Comparison of ENCODE assay signal across 8 cellular contexts in genomic region chr5:177591690-177592009, GRCh38. TPM values are rescaled to one million over a fixed set of nuclear protein-coding genes. Genes with fewer than 3 reads are reported as not detected.
DNase-seq lines count a peak whose midpoint lies in the region; TF ChIP-seq lines count a peak whose summit lies in the region.

No MANE protein-coding gene starts in this region.

- no peaks in the 10 kb centered on the region for H3K9me3 Mint-ChIP-seq in HFFc6

- no peaks in the 10 kb centered on the region for H3K9me3 ChIP-seq in mucosa of rectum (ENCODE audit: control insufficient read depth in 2 of 2, low read length in 2 of 2)

- peak overlapping the region; percentile 99 for H3K4me3 Mint-ChIP-seq in HFFc6

- H3K27ac Mint-ChIP-seq in HFFc6 = 0 out of 2 replicates have a peak overlapping the region, but pooled peaks have one; percentile 12

- H3K4me1 Mint-ChIP-seq in HFFc6 (ENCODE audit: low read depth) = peaks cover 23% of the 10 kb centered on the region

- peaks cover 23% of the 10 kb centered on the region for H3K79me2 ChIP-seq in ACC112 (ENCODE audit: control insufficient read depth, insufficient read depth, low read length, unreplicated experiment)

- in situ Hi-C loops in brain microvascular endothelial cell (cut with HindIII; ENCODE audit: low pct_ligation_motif_present, low sequenced_read_pairs) = no loop called here

- TF ChIP-seq CTCF in HFFc6 (IDR thresholded peaks at IDR 0.05) (no peak), brain microvascular endothelial cell (IDR thresholded peaks at IDR 0.05; ENCODE audit: low read depth, low read length, missing control alignments) (no peak)

- peaks cover 35% of the 10 kb centered on the region for H3K36me3 Mint-ChIP-seq in HFFc6 (ENCODE audit: low read depth)

- H3K4me1 ChIP-seq in ACC112 (ENCODE audit: control insufficient read depth, insufficient read depth, low read length, unreplicated experiment) = peaks cover 7% of the 10 kb centered on the region
- H3K4me1 ChIP-seq in mucosa of rectum (ENCODE audit: control insufficient read depth in 2 of 2, insufficient read depth in 2 of 2, low read length in 2 of 2) = peaks cover 3 to 4% of the 10 kb centered on the region in 2 donors

- H3K4me3 ChIP-seq in ACC112 (ENCODE audit: low read depth, low read length) (peak overlapping the region; percentile 90), brain microvascular endothelial cell (ENCODE audit: low read depth, low read length) (peak overlapping the region; percentile 98), mucosa of rectum (ENCODE audit: low read length in 2 of 2) (peak overlapping the region; percentile 86 to 97)

- peak overlapping the region; percentile 84 for H2AFZ ChIP-seq in ACC112 (ENCODE audit: low read length, unreplicated experiment)

- H3K36me3 ChIP-seq in ACC112 (ENCODE audit: insufficient read depth, low read length) = peaks cover 32% of the 10 kb centered on the region; the same call in 1 of the 2 replicates
- peaks cover 33% of the 10 kb centered on the region for H3K36me3 ChIP-seq in brain microvascular endothelial cell (replicated peaks)
- H3K36me3 ChIP-seq in mucosa of rectum (ENCODE audit: control insufficient read depth in 2 of 2, insufficient read depth in 2 of 2, low read length in 2 of 2) = peaks cover 29 to 33% of the 10 kb centered on the region in 2 donors

- H3K27me3 ChIP-seq in ACC112 (ENCODE audit: insufficient read depth, low read length) (peaks cover 46% of the 10 kb centered on the region), brain microvascular endothelial cell (replicated peaks) (peaks cover 2% of the 10 kb centered on the region), mucosa of rectum (ENCODE audit: control insufficient read depth in 2 of 2, insufficient read depth in 2 of 2, low read length in 2 of 2) (no peaks in the 10 kb centered on the region)

- peak overlapping the region in 1 of 2 donors; percentile 73 for H3K9ac ChIP-seq in mucosa of rectum (ENCODE audit: low read depth in 1 of 2, low read length in 2 of 2)

- DNase-seq in HFFc6 = no peak
- no peak for DNase-seq in brain microvascular endothelial cell
- DNase-seq in NK-92 treated with Interleukin-12 subunit alpha and Interleukin-12 subunit beta, amount 100 ng/mL, for 24 hours (lab: John Stamatoyannopoulos, UW) = no peak
- no peak for DNase-seq in C1 segment of cervical spinal cord (lab: John Stamatoyannopoulos, UW)
- DNase-seq in stimulated activated CD8-positive, alpha-beta memory T cell treated with anti-CD3 and anti-CD28 coated beads, Interleukin-4, amount 100 ng/mL, for 48 hours = no peak
- DNase-seq in DMS53 treated with DMSO at 0.1 percent for 48 hours (lab: John Stamatoyannopoulos, UW; ENCODE audit: unreplicated experiment) = no peak

- H3K27ac ChIP-seq in ACC112 (ENCODE audit: low read depth, low read length) (no peak overlapping the region), brain microvascular endothelial cell (no peak overlapping the region), mucosa of rectum (ENCODE audit: low read depth in 2 of 2, low read length in 2 of 2) (peak overlapping the region in 1 of 2 donors; percentile 90)

- peaks cover 31% of the 10 kb centered on the region for H3K27me3 Mint-ChIP-seq in HFFc6 (ENCODE audit: insufficient read depth)

RNA-seq across cellular contexts. Expression of gene TMED9, which starts 0.4 kb away (rescaled TPM):
- total RNA-seq in HFFc6 (2021; fragmentation: NEBNext Ultra II Directional; extraction: Animal tissue kit (Norgen Biotek cat#: 25700)) = 100 to 1,000 TPM; 350 to 457 (median 354) TPM

RNA-seq across cellular contexts. Expression of gene B4GALT7, which starts 8.3 kb away (rescaled TPM):
- 10 to 100 TPM; 39.5 to 54.0 (median 42.9) TPM for total RNA-seq in HFFc6 (2021; fragmentation: NEBNext Ultra II Directional; extraction: Animal tissue kit (Norgen Biotek cat#: 25700))

RNA-seq across cellular contexts. Expression of gene FAM193B, which starts 37.3 kb away (rescaled TPM):
- 10 to 100 TPM; 16.1 to 25.6 (median 21.6) TPM for total RNA-seq in HFFc6 (2021; fragmentation: NEBNext Ultra II Directional; extraction: Animal tissue kit (Norgen Biotek cat#: 25700))
